Comparison of ENCODE assay signal across 28 cellular contexts in the genomic region with DNA sequence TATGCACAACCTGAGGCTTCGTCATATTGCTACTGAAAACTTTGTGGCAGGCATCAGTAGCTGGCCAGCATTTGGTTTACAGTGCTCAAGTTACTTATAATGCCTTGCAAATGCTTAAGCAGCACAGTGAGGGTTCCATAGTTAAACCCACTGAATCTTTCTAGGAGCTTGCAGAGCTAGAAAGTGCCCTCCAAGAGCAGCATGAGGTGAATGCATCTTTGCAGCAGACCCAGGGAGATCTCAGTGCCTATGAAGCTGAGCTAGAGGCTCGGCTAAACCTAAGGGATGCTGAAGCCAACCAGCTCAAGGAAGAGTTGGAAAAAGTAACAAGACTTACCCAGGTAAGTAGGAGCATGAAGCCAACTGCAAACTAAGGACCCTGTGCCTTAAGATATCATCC.
DNase-seq lines count a peak whose midpoint lies in the region; ATAC-seq lines count a peak whose summit lies in the region.
"Had no signal": no experiment of that assay in that cellular context is flagged by ENCODE, and none has a peak within 500 bp of the region (broad histone marks: within the 10 kb centered on the region; RNA-seq: fewer than 3 reads in every experiment).

No MANE protein-coding gene starts in this region.

- no peaks in the 10 kb centered on the region for H3K27me3 Mint-ChIP-seq in T-helper 2 cell treated with Interferon-gamma antibody and Interleukin-4, amounts not matched to agents 5 μg/mL and 100 μg/mL, for 36 hours (ENCODE audit: low read depth)
- no peaks in the 10 kb centered on the region for H3K27me3 Mint-ChIP-seq in CD4-positive, CD25-positive, alpha-beta regulatory T cell
- no peaks in the 10 kb centered on the region for H3K27me3 Mint-ChIP-seq in T-helper 17 cell
- H3K27me3 Mint-ChIP-seq in naive thymus-derived CD4-positive, alpha-beta T cell = no peaks in the 10 kb centered on the region
- H3K27me3 Mint-ChIP-seq: B cell had no signal

- no peaks in the 10 kb centered on the region for H3K9me3 Mint-ChIP-seq in T-helper 2 cell treated with Interferon-gamma antibody and Interleukin-4, amounts not matched to agents 5 μg/mL and 100 μg/mL, for 36 hours
- peaks cover 0 to 17% (median 7%) of the 10 kb centered on the region in 7 donors for H3K9me3 Mint-ChIP-seq in CD4-positive, CD25-positive, alpha-beta regulatory T cell
- H3K9me3 Mint-ChIP-seq in naive thymus-derived CD4-positive, alpha-beta T cell = peaks cover 1 to 28% (median 12%) of the 10 kb centered on the region in 11 donors

- H3K27ac Mint-ChIP-seq in T-helper 2 cell treated with Interferon-gamma antibody and Interleukin-4, amounts not matched to agents 5 μg/mL and 100 μg/mL, for 36 hours = peak overlapping the region; percentile 51
- H3K27ac Mint-ChIP-seq in CD4-positive, CD25-positive, alpha-beta regulatory T cell = peak overlapping the region; percentile 65 to 89 (median 83)
- H3K27ac Mint-ChIP-seq in T-helper 17 cell = peak overlapping the region; percentile 62
- peak overlapping the region in 7 of 9 donors; percentile 4 to 99 (median 59) for H3K27ac Mint-ChIP-seq in naive thymus-derived CD4-positive, alpha-beta T cell
- H3K27ac Mint-ChIP-seq: B cell had no signal

- no peak for ATAC-seq in CD4-positive, CD25-positive, alpha-beta regulatory T cell (ENCODE audit: low read depth in 2 of 2)
- ATAC-seq in T-helper 17 cell = no peak
- no peak for ATAC-seq in naive thymus-derived CD4-positive, alpha-beta T cell
- ATAC-seq: Right ventricle myocardium inferior had no signal

- peaks cover 67% of the 10 kb centered on the region for H3K36me3 Mint-ChIP-seq in T-helper 2 cell treated with Interferon-gamma antibody and Interleukin-4, amounts not matched to agents 5 μg/mL and 100 μg/mL, for 36 hours (ENCODE audit: low read depth)
- H3K36me3 Mint-ChIP-seq in CD4-positive, CD25-positive, alpha-beta regulatory T cell = peaks cover 64% of the 10 kb centered on the region
- peaks cover 6% of the 10 kb centered on the region for H3K36me3 Mint-ChIP-seq in T-helper 17 cell (ENCODE audit: low read depth)
- peaks cover 27 to 78% (median 49%) of the 10 kb centered on the region in 5 donors for H3K36me3 Mint-ChIP-seq in naive thymus-derived CD4-positive, alpha-beta T cell

- H3K4me3 ChIP-seq in CD4-positive, CD25-positive, alpha-beta regulatory T cell (ENCODE audit: low read depth, low read length) = no peak overlapping the region
- no peak overlapping the region for H3K4me3 ChIP-seq in naive thymus-derived CD4-positive, alpha-beta T cell (ENCODE audit: low read length)
- H3K4me3 ChIP-seq: GM23248, PC-9, SJCRH30 had no signal

- no peaks in the 10 kb centered on the region for H3K9me3 ChIP-seq in CD4-positive, CD25-positive, alpha-beta regulatory T cell (ENCODE audit: control insufficient read depth in 2 of 2, low read length in 2 of 2)
- H3K9me3 ChIP-seq in T-helper 17 cell (ENCODE audit: control insufficient read depth, low read length, poor library complexity, severe bottlenecking) = no peaks in the 10 kb centered on the region
- peaks cover 0 to 4% (median 0%) of the 10 kb centered on the region in 3 experiments for H3K9me3 ChIP-seq in naive thymus-derived CD4-positive, alpha-beta T cell (ENCODE audit: control insufficient read depth in 2 of 3, low read length in 3 of 3)
- H3K9me3 ChIP-seq: SJCRH30 had no signal

- peaks cover 34% of the 10 kb centered on the region for H3K4me1 ChIP-seq in CD4-positive, CD25-positive, alpha-beta regulatory T cell (ENCODE audit: control insufficient read depth, insufficient read depth, low read length, poor library complexity, severe bottlenecking)
- H3K4me1 ChIP-seq in naive thymus-derived CD4-positive, alpha-beta T cell (ENCODE audit: control insufficient read depth in 2 of 2, insufficient read depth in 2 of 2, low read length in 2 of 2) = peaks cover 23 to 36% of the 10 kb centered on the region in 2 donors

- H3K27me3 ChIP-seq in CD4-positive, CD25-positive, alpha-beta regulatory T cell (ENCODE audit: control insufficient read depth, insufficient read depth, low read length) = no peaks in the 10 kb centered on the region
- no peaks in the 10 kb centered on the region for H3K27me3 ChIP-seq in naive thymus-derived CD4-positive, alpha-beta T cell (ENCODE audit: control insufficient read depth in 2 of 2, insufficient read depth in 2 of 2, low read length in 2 of 2)
- H3K27me3 ChIP-seq: SJCRH30 had no signal

- no peak overlapping the region for H3K27ac ChIP-seq in CD4-positive, CD25-positive, alpha-beta regulatory T cell (ENCODE audit: insufficient read depth, low read length, poor library complexity, severe bottlenecking)
- H3K27ac ChIP-seq in naive thymus-derived CD4-positive, alpha-beta T cell (ENCODE audit: low read depth, low read length) = no peak overlapping the region
- H3K27ac ChIP-seq: 22Rv1, C4-2B, GM23248, PC-9, SJCRH30 had no signal

- no peak overlapping the region for H3K4me3 Mint-ChIP-seq in T-helper 2 cell treated with Interferon-gamma antibody and Interleukin-4, amounts not matched to agents 5 μg/mL and 100 μg/mL, for 36 hours
- peak overlapping the region in 1 of 4 donors; percentile 33 for H3K4me3 Mint-ChIP-seq in CD4-positive, CD25-positive, alpha-beta regulatory T cell
- H3K4me3 Mint-ChIP-seq in T-helper 17 cell = no peak overlapping the region
- H3K4me3 Mint-ChIP-seq in naive thymus-derived CD4-positive, alpha-beta T cell = no peak overlapping the region
- H3K4me3 Mint-ChIP-seq: B cell had no signal

- CTCF ChIA-PET in naive thymus-derived CD4-positive, alpha-beta T cell (lab: Charles Lee) = interaction anchor here (0.8 to 1.7 kb wide), 4 partner anchors 14 to 380 kb away, joined by 3 to 9 read pairs (median 3); no protein-coding TSS in a partner anchor

- no peak for DNase-seq in T-helper 2 cell treated with Interferon-gamma antibody and Interleukin-4, amounts not matched to agents 5 μg/mL and 100 μg/mL, for 36 hours (ENCODE audit: low spot score)
- DNase-seq in T-helper 2 cell = no peak
- no peak for DNase-seq in CD4-positive, CD25-positive, alpha-beta regulatory T cell
- no peak for DNase-seq in T-helper 17 cell
- no peak for DNase-seq in naive thymus-derived CD4-positive, alpha-beta T cell
- DNase-seq in NCI-H748 (lab: John Stamatoyannopoulos, UW; ENCODE audit: unreplicated experiment) = no peak
- DNase-seq in amniotic stem cell (lab: John Stamatoyannopoulos, UW) = no peak
- DNase-seq in iPS-NIHi11 (ENCODE audit: low spot score) = no peak
- DNase-seq: Calu3; DMS79 treated with DMSO at 0.1 percent for 48 hours; GF-D8; GM23248; HCEC 1CT; KBM-7; MV-4-11; NCI-H1105; NCI-H1436 treated with DMSO at 0.1 percent for 48 hours; NCI-H1930; NCI-H2107; NCI-H524 treated with DMSO at 0.1 percent for 48 hours; NCI-H82; NK-92 treated with Interleukin-12 subunit alpha and Interleukin-12 subunit beta, amount 100 ng/mL, for 24 hours; PC-9; SJCRH30 had no signal

- peaks cover 34% of the 10 kb centered on the region for H3K4me1 Mint-ChIP-seq in T-helper 2 cell treated with Interferon-gamma antibody and Interleukin-4, amounts not matched to agents 5 μg/mL and 100 μg/mL, for 36 hours (ENCODE audit: low read depth)
- peaks cover 14 to 90% (median 68%) of the 10 kb centered on the region in 4 donors for H3K4me1 Mint-ChIP-seq in CD4-positive, CD25-positive, alpha-beta regulatory T cell
- peaks cover 21% of the 10 kb centered on the region for H3K4me1 Mint-ChIP-seq in T-helper 17 cell
- H3K4me1 Mint-ChIP-seq in naive thymus-derived CD4-positive, alpha-beta T cell = peaks cover 34 to 68% (median 58%) of the 10 kb centered on the region in 7 donors

- intact Hi-C loops in naive thymus-derived CD4-positive, alpha-beta T cell (cut with micrococcal nuclease) = no loop called here

- peaks cover 52% of the 10 kb centered on the region for H3K36me3 ChIP-seq in CD4-positive, CD25-positive, alpha-beta regulatory T cell (ENCODE audit: control insufficient read depth, insufficient read depth, low read length)
- peaks cover 3 to 46% (median 16%) of the 10 kb centered on the region in 3 experiments for H3K36me3 ChIP-seq in naive thymus-derived CD4-positive, alpha-beta T cell (ENCODE audit: control insufficient read depth in 2 of 3, insufficient read depth in 3 of 3, low read length in 3 of 3)

- POLR2A ChIA-PET in naive thymus-derived CD4-positive, alpha-beta T cell (lab: Charles Lee) = interaction anchor here (0.6 to 13.4 kb wide), 6 partner anchors 14 to 202 kb away, joined by 3 to 181 read pairs (median 4); a partner anchor contains a TSS
